Comparison of ENCODE assay signal across 16 cellular contexts in genomic region chr9:137813167-137813566, GRCh38.
DNase-seq lines count a peak whose midpoint lies in the region; ATAC-seq and TF ChIP-seq lines count a peak whose summit lies in the region.
"Had no signal": no experiment of that assay in that cellular context is flagged by ENCODE, and none has a peak within 500 bp of the region (broad histone marks: within the 10 kb centered on the region; RNA-seq: fewer than 3 reads in every experiment).

No MANE protein-coding gene starts in this region.

- H3K9me3 ChIP-seq in RWPE2 (ENCODE audit: severe bottlenecking) (no peaks in the 10 kb centered on the region), neuronal stem cell (replicated peaks in 1 of 2; ENCODE audit: control insufficient read depth in 2 of 2, insufficient read depth in 1 of 2, low read depth in 1 of 2, low read length in 2 of 2) (peaks cover 13 to 23% of the 10 kb centered on the region in 2 donors), ovary (no peaks in the 10 kb centered on the region)
- H3K9me3 ChIP-seq: MG63, Peyer's patch had no signal

- H3K4me3 ChIP-seq in RWPE2 (ENCODE audit: severe bottlenecking) = no peak overlapping the region
- H3K4me3 ChIP-seq in neuronal stem cell (ENCODE audit: low read length in 2 of 2) = no peak overlapping the region
- no peak overlapping the region for H3K4me3 ChIP-seq in ovary
- H3K4me3 ChIP-seq: GM23248, MG63, Peyer's patch had no signal

- H3K79me1 ChIP-seq in neuronal stem cell (ENCODE audit: low read depth, low read length) = peaks cover 8% of the 10 kb centered on the region

- H3K36me3 ChIP-seq in RWPE2 (ENCODE audit: low read depth) (peaks cover 30% of the 10 kb centered on the region), neuronal stem cell (replicated peaks in 1 of 2; ENCODE audit: control insufficient read depth in 2 of 2, insufficient read depth in 2 of 2, low read length in 2 of 2) (peaks cover 65 to 92% of the 10 kb centered on the region in 2 donors), ovary (no peaks in the 10 kb centered on the region)

- no peak overlapping the region for H2BK120ac ChIP-seq in neuronal stem cell (ENCODE audit: low read depth, low read length)

- no peak overlapping the region for H3K9ac ChIP-seq in neuronal stem cell (ENCODE audit: low read depth, low read length, poor library complexity)
- H3K9ac ChIP-seq: GM23248, KMS-11 had no signal

- H2BK5ac ChIP-seq in neuronal stem cell (ENCODE audit: low read length) = peak overlapping the region; percentile 20

- no peak overlapping the region for H3K4me2 ChIP-seq in neuronal stem cell (ENCODE audit: insufficient read depth, low read length, poor library complexity, severe bottlenecking)
- H3K4me2 ChIP-seq: KMS-11 had no signal

- peak overlapping the region; percentile 41 for H3K18ac ChIP-seq in neuronal stem cell (ENCODE audit: low read length)

- peak; percentile 52 for DNase-seq in DMS79 treated with DMSO at 0.1 percent for 48 hours (lab: John Stamatoyannopoulos, UW)
- DNase-seq in NCI-H146 (lab: John Stamatoyannopoulos, UW) = peak; percentile 92
- DNase-seq in RWPE2 (ENCODE audit: low spot score) = peak; percentile 42
- no peak for DNase-seq in neuronal stem cell (ENCODE audit: low spot score)
- no peak for DNase-seq in islet precursor cell
- no peak for DNase-seq in activated CD4-positive, alpha-beta T cell treated with anti-CD3 and anti-CD28 coated beads for 48 hours
- DNase-seq in ovary = no peak
- DNase-seq: DMS153, GM23248, HFFc6, MG63, NCI-H1105, NCI-H82, Peyer's patch, T-helper 2 cell had no signal

- H2AFZ ChIP-seq in neuronal stem cell (ENCODE audit: low read length) = no peak overlapping the region
- H2AFZ ChIP-seq: GM23248 had no signal

- H3K27me3 ChIP-seq in RWPE2 (ENCODE audit: insufficient read depth, poor library complexity, severe bottlenecking) = no peaks in the 10 kb centered on the region
- H3K27me3 ChIP-seq in neuronal stem cell (ENCODE audit: control insufficient read depth in 3 of 3, insufficient read depth in 3 of 3, low read depth in 1 of 3, low read length in 3 of 3) = no peaks in the 10 kb centered on the region
- no peaks in the 10 kb centered on the region for H3K27me3 ChIP-seq in ovary
- H3K27me3 ChIP-seq: MG63, Peyer's patch had no signal

- H3K27ac ChIP-seq in RWPE2 (ENCODE audit: poor library complexity, severe bottlenecking) (no peak overlapping the region), neuronal stem cell (replicated peaks; ENCODE audit: low read length) (no peak overlapping the region), ovary (no peak overlapping the region)
- H3K27ac ChIP-seq: GM23248, KMS-11, Peyer's patch had no signal

- no peak overlapping the region for H2BK15ac ChIP-seq in neuronal stem cell (ENCODE audit: low read length)

- no peak for TF ChIP-seq POLR2A in ovary (IDR thresholded peaks at IDR 0.05)

- no peak overlapping the region for H2AK5ac ChIP-seq in neuronal stem cell (ENCODE audit: low read depth, low read length)

- no peak overlapping the region for H3K4ac ChIP-seq in neuronal stem cell (ENCODE audit: low read length)

- H4K91ac ChIP-seq in neuronal stem cell (ENCODE audit: low read depth, low read length, poor library complexity) = no peak overlapping the region

- no peaks in the 10 kb centered on the region for H3K4me1 ChIP-seq in RWPE2 (ENCODE audit: insufficient read depth, poor library complexity, severe bottlenecking)
- no peaks in the 10 kb centered on the region for H3K4me1 ChIP-seq in neuronal stem cell (ENCODE audit: control insufficient read depth in 2 of 2, insufficient read depth in 1 of 2, low read depth in 1 of 2, low read length in 2 of 2)
- no peaks in the 10 kb centered on the region for H3K4me1 ChIP-seq in ovary (ENCODE audit: insufficient read depth)
- H3K4me1 ChIP-seq: Peyer's patch had no signal

- TF ChIP-seq CTCF in RWPE2 (IDR thresholded peaks at IDR 0.05; ENCODE audit: poor library complexity, severe bottlenecking) (no peak), ovary (IDR thresholded peaks at IDR 0.05) (no peak)

- no peak overlapping the region for H2BK12ac ChIP-seq in neuronal stem cell (ENCODE audit: low read length)

- no peak overlapping the region for H3K14ac ChIP-seq in neuronal stem cell (ENCODE audit: low read length)

- peak overlapping the region; percentile 43 for H4K8ac ChIP-seq in neuronal stem cell (ENCODE audit: low read depth, low read length)

- H3K23ac ChIP-seq in neuronal stem cell (ENCODE audit: low read depth, low read length, poor library complexity) = peak overlapping the region; percentile 98

- ATAC-seq in RWPE2 (ENCODE audit: low read depth) = no peak

- intact Hi-C loops in ovary (cut with DNase I) = no loop called here

- WGBS in neuronal stem cell (ENCODE audit: extremely low coverage in 2 of 2, insufficient read length in 2 of 2, insufficient replicate concordance in 1 of 2), 2 donors = no CpG with 5 or more reads among the region's 19 CpGs
- WGBS in ovary, 3 donors = 94 to 96% (median 95%) methylated on average over 19 of the region's 19 CpGs

- TF ChIP-seq EP300 in ovary (IDR thresholded peaks at IDR 0.05) = no peak

Comparison
In these comparisons a context has a peak if more than half of its experiments do, and no peak if none do; other contexts are left out.
1. DNase-seq: peak in DMS79 treated with DMSO at 0.1 percent for 48 hours (single experiment), NCI-H146 (single experiment) and RWPE2 (single experiment); none in neuronal stem cell (single experiment), islet precursor cell (single experiment), activated CD4-positive, alpha-beta T cell treated with anti-CD3 and anti-CD28 coated beads for 48 hours (single experiment) and ovary (0 of 5).